19 cellular contexts compared by ENCODE assay signal in genomic region chr11:92109476-92109875, GRCh38.
A peak's percentile ranks its signal among the peaks of the same experiment; 100 is the strongest.
DNase-seq lines count a peak whose midpoint lies in the region; ATAC-seq, FAIRE-seq and TF ChIP-seq lines count a peak whose summit lies in the region.
"Had no signal": no experiment of that assay in that cellular context is flagged by ENCODE, and none has a peak within 500 bp of the region (broad histone marks: within the 10 kb centered on the region; RNA-seq: fewer than 3 reads in every experiment).

No MANE protein-coding gene starts in this region.

- no peak overlapping the region for H2BK12ac ChIP-seq in H1 (ENCODE audit: low read depth, low read length)

- no peak overlapping the region for H3K27ac ChIP-seq in H1 (ENCODE audit: low read depth, low read length)
- H3K27ac ChIP-seq in gastrocnemius medialis = no peak overlapping the region
- H3K27ac ChIP-seq: 22Rv1; A549; BLaER1 treated with 17β-estradiol and CSF1 and Interleukin-3, amounts not matched to agents 10 nM and 100 nM; C4-2B had no signal

- no TSS peak for BruUV-seq in MCF 10A (replicated peaks; lab: Mats Ljungman, UMichigan)

- in situ Hi-C loops in T47D (cut with HindIII; ENCODE audit: low pct_unique_long_range_greater_than_20kb, low sequenced_read_pairs) (no loop called here), gastrocnemius medialis (cut with MboI; ENCODE audit: low sequenced_read_pairs in 4 of 4) (no loop called here)

- intact Hi-C loops in MCF 10A (cut with micrococcal nuclease) (no loop called here), gastrocnemius medialis (cut with DNase I; ENCODE audit: low total_unique reads) (no loop called here)

- H3K4me2 ChIP-seq in H1 (ENCODE audit: insufficient read depth in 1 of 2, low read depth in 2 of 2, low read length in 2 of 2) = peak overlapping the region in 1 of 2 experiments; percentile 43; a peak in 1 of 4 replicates
- H3K4me2 ChIP-seq: A549; BLaER1 treated with 17β-estradiol and CSF1 and Interleukin-3, amounts not matched to agents 10 nM and 100 nM had no signal

- no peak for TF ChIP-seq CTCF in MCF 10A (IDR thresholded peaks at IDR 0.05; ENCODE audit: unreplicated experiment)
- no peak for TF ChIP-seq CTCF in H1 (IDR thresholded peaks at IDR 0.05; ENCODE audit: control extremely low read depth in 1 of 3, insufficient read depth in 1 of 3, low read depth in 1 of 3, low read length in 3 of 3)
- no peak for TF ChIP-seq CTCF in gastrocnemius medialis (IDR thresholded peaks at IDR 0.05 in 4 of 5, conservative IDR thresholded peaks at IDR 0.05 in 1 of 5)

- H3K4me1 Mint-ChIP-seq in MCF 10A (ENCODE audit: insufficient read depth, unreplicated experiment) = peaks cover 4% of the 10 kb centered on the region
- H3K4me1 Mint-ChIP-seq: B cell had no signal

- no peaks in the 10 kb centered on the region for H3K27me3 Mint-ChIP-seq in MCF 10A (ENCODE audit: insufficient read depth, unreplicated experiment)
- H3K27me3 Mint-ChIP-seq: B cell; CD4-positive, alpha-beta T cell had no signal

- TF ChIP-seq POLR2A in H1 (IDR thresholded peaks at IDR 0.05; ENCODE audit: control extremely low read depth in 1 of 2, low read depth in 2 of 2, low read length in 2 of 2) (no peak), gastrocnemius medialis (IDR thresholded peaks at IDR 0.05) (no peak)

- H3K36me3 ChIP-seq in H1 (ENCODE audit: control insufficient read depth in 2 of 4, insufficient read depth in 4 of 4, low read length in 3 of 4) (no peaks in the 10 kb centered on the region), gastrocnemius medialis (no peaks in the 10 kb centered on the region)
- H3K36me3 ChIP-seq: BLaER1 treated with 17β-estradiol and CSF1 and Interleukin-3, amounts not matched to agents 10 nM and 100 nM had no signal

- no peak overlapping the region for H2AK5ac ChIP-seq in H1 (ENCODE audit: low read depth, low read length)

- H3K79me1 ChIP-seq in H1 (ENCODE audit: low read depth, low read length) = no peaks in the 10 kb centered on the region

- H3K9me3 ChIP-seq in H1 (ENCODE audit: insufficient read depth in 2 of 2, low read depth in 1 of 2, low read length in 1 of 2) (no peaks in the 10 kb centered on the region), gastrocnemius medialis (no peaks in the 10 kb centered on the region)
- H3K9me3 ChIP-seq: Caco-2 had no signal

- H3K18ac ChIP-seq in H1 (ENCODE audit: extremely low read depth, low read length) = no peak overlapping the region

- no peak overlapping the region for H3K56ac ChIP-seq in H1 (replicated peaks; ENCODE audit: insufficient read length, low read depth, low read length)

- no peaks in the 10 kb centered on the region for H3K23me2 ChIP-seq in H1 (ENCODE audit: low read depth, low read length)

- H4K20me1 ChIP-seq in H1 (replicated peaks in 1 of 2; ENCODE audit: control insufficient read depth in 1 of 2, insufficient read depth in 2 of 2, low read length in 2 of 2) = no peaks in the 10 kb centered on the region
- H4K20me1 ChIP-seq: BLaER1 treated with 17β-estradiol and CSF1 and Interleukin-3, amounts not matched to agents 10 nM and 100 nM had no signal

- FAIRE-seq in H1 (lab: Jason Lieb, UNC) = peak; percentile 88
- FAIRE-seq: A549, G401.6, GM12891 had no signal

- H3K23ac ChIP-seq in H1 (ENCODE audit: insufficient read length) = no peak overlapping the region

- H2BK120ac ChIP-seq in H1 (replicated peaks; ENCODE audit: low read depth, low read length) = no peak overlapping the region

- no peak overlapping the region for H3K27ac Mint-ChIP-seq in MCF 10A (ENCODE audit: low read depth, unreplicated experiment)
- H3K27ac Mint-ChIP-seq: B cell; CD4-positive, alpha-beta T cell; CD8-positive, alpha-beta T cell had no signal

- H2AFZ ChIP-seq in H1 (ENCODE audit: low read length) = no peak overlapping the region

- ATAC-seq in gastrocnemius medialis = no peak
- ATAC-seq: A549; CD8-positive, alpha-beta T cell had no signal

- H3K4me3 ChIP-seq in H1 (ENCODE audit: extremely low read depth in 1 of 4, insufficient read depth in 2 of 4, low read depth in 3 of 4, low read length in 4 of 4) = no peak overlapping the region
- H3K4me3 ChIP-seq in gastrocnemius medialis = no peak overlapping the region
- H3K4me3 ChIP-seq: A549; BLaER1 treated with 17β-estradiol and CSF1 and Interleukin-3, amounts not matched to agents 10 nM and 100 nM had no signal

- H3K27me3 ChIP-seq in H1 (replicated peaks in 1 of 4; ENCODE audit: control insufficient read depth in 3 of 4, extremely low read depth in 1 of 4, insufficient read depth in 3 of 4, low read length in 3 of 4) (no peaks in the 10 kb centered on the region), gastrocnemius medialis (no peaks in the 10 kb centered on the region)
- H3K27me3 ChIP-seq: BLaER1 treated with 17β-estradiol and CSF1 and Interleukin-3, amounts not matched to agents 10 nM and 100 nM had no signal

- DNase-seq in T47D (ENCODE audit: low read depth in 1 of 2, low spot score in 1 of 2) (peak; percentile 18 to 62), MCF 10A (ENCODE audit: unreplicated experiment) (no peak), H1 (ENCODE audit: low read depth in 1 of 2, low spot score in 2 of 2) (no peak), gastrocnemius medialis (no peak), putamen (ENCODE audit: low spot score) (no peak)
- DNase-seq: AML-193; Caco-2; Calu3; CD4-positive, alpha-beta T cell; CD8-positive, alpha-beta T cell; DMS79 treated with DMSO at 0.1 percent for 48 hours; GF-D8 had no signal

- TF ChIP-seq EP300 in H1 (IDR thresholded peaks at IDR 0.05; ENCODE audit: borderline replicate concordance in 1 of 2, low read depth in 2 of 2, low read length in 2 of 2) = no peak

- TF ChIP-seq RAD21 in H1 (IDR thresholded peaks at IDR 0.05 in 1 of 2, conservative IDR thresholded peaks at IDR 0.05 in 1 of 2; ENCODE audit: low read depth in 2 of 2, low read length in 2 of 2) = no peak

- no peak overlapping the region for H2BK5ac ChIP-seq in H1 (ENCODE audit: low read depth, low read length)

- H3K4ac ChIP-seq in H1 (replicated peaks; ENCODE audit: insufficient read length, low read depth, low read length) = no peak overlapping the region

- POLR2A ChIA-PET in MCF 10A (lab: Yijun Ruan, JAX) = no interaction called here
- POLR2A ChIA-PET in H1 (lab: Charles Lee; ENCODE audit: partially characterized antibody) = no interaction called here

- H2BK20ac ChIP-seq in H1 (ENCODE audit: low read length) = peak overlapping the region; percentile 25; the same call in 1 of the 2 replicates

- H3K79me2 ChIP-seq in H1 (ENCODE audit: control insufficient read depth in 1 of 2, insufficient read depth in 2 of 2, low read length in 2 of 2) = no peaks in the 10 kb centered on the region

- no peaks in the 10 kb centered on the region for H3K36me3 Mint-ChIP-seq in MCF 10A (ENCODE audit: insufficient read depth, unreplicated experiment)
- H3K36me3 Mint-ChIP-seq: CD8-positive, alpha-beta T cell had no signal

- H3K4me1 ChIP-seq in H1 (replicated peaks in 1 of 4; ENCODE audit: control insufficient read depth in 3 of 4, insufficient read depth in 4 of 4, low read length in 3 of 4) (peaks cover 0 to 7% (median 4%) of the 10 kb centered on the region in 4 experiments; a peak in 4 of 7 replicates), gastrocnemius medialis (no peaks in the 10 kb centered on the region)
- H3K4me1 ChIP-seq: A549; BLaER1 treated with 17β-estradiol and CSF1 and Interleukin-3, amounts not matched to agents 10 nM and 100 nM; Caco-2 had no signal

- no peak overlapping the region for H3K9ac ChIP-seq in H1 (replicated peaks in 1 of 4; ENCODE audit: extremely low read depth in 1 of 4, low read depth in 3 of 4, low read length in 3 of 4)
- H3K9ac ChIP-seq: BLaER1 treated with 17β-estradiol and CSF1 and Interleukin-3, amounts not matched to agents 10 nM and 100 nM had no signal

- H3K9me3 Mint-ChIP-seq in MCF 10A (ENCODE audit: unreplicated experiment) = no peaks in the 10 kb centered on the region

- no peak overlapping the region for H4K5ac ChIP-seq in H1 (ENCODE audit: insufficient read length, low read depth, low read length)

- H4K91ac ChIP-seq in H1 (replicated peaks; ENCODE audit: insufficient read length, low read length) = no peak overlapping the region

- 55% methylated on average over 1 of the region's 1 CpG; no CpG with 5 or more reads in 1 of the 2 experiments for WGBS in H1 (ENCODE audit: extremely low coverage in 1 of 2, insufficient coverage in 1 of 2, insufficient read length in 1 of 2, insufficient replicate concordance in 2 of 2, low coverage in 1 of 2, low lambda C conversion rate in 2 of 2, missing lambda C conversion rate in 1 of 2), 2 experiments

- CTCF ChIA-PET in MCF 10A (lab: Yijun Ruan, JAX) (no interaction called here), H1 (lab: Charles Lee; ENCODE audit: partially characterized antibody) (interaction anchor here (0.5 to 1.3 kb wide), 2 partner anchors 27 to 330 kb away, joined by 3 read pairs; no protein-coding TSS in a partner anchor)

- H3K14ac ChIP-seq in H1 (ENCODE audit: insufficient read length) = no peak overlapping the region

- no peak overlapping the region for H4K8ac ChIP-seq in H1 (ENCODE audit: extremely low read depth, insufficient read depth, low read length)

- H3K4me3 Mint-ChIP-seq in MCF 10A (ENCODE audit: unreplicated experiment) = no peak overlapping the region
- H3K4me3 Mint-ChIP-seq: B cell; CD4-positive, alpha-beta T cell; CD8-positive, alpha-beta T cell had no signal

- H2BK15ac ChIP-seq in H1 (ENCODE audit: low read length) = no peak overlapping the region

TF ChIP-seq in H1, 55 proteins besides CTCF, POLR2A, EP300 and RAD21 (continues in another document):
- TF ChIP-seq E2F6 (IDR thresholded peaks at IDR 0.05) (no peak), GTF2F1 (IDR thresholded peaks at IDR 0.05; ENCODE audit: borderline replicate concordance, low read depth, low read length) (no peak), ATF3 (IDR thresholded peaks at IDR 0.05; ENCODE audit: insufficient read depth, low read depth, low read length) (no peak), CREB1 (IDR thresholded peaks at IDR 0.05) (no peak), RNF2 (IDR thresholded peaks at IDR 0.05; ENCODE audit: borderline replicate concordance, low read depth, low read length, missing control alignments, poor library complexity, severe bottlenecking) (no peak)

Comparison
In these comparisons a context has a peak if more than half of its experiments do, and no peak if none do; other contexts are left out.
1. DNase-seq: peak in T47D (2 of 2); none in MCF 10A (single experiment), H1 (0 of 2), gastrocnemius medialis (0 of 2) and putamen (single experiment).